20 cellular contexts compared by ENCODE assay signal in genomic region chr12:70307868-70308267, GRCh38.
"Had no signal": no experiment of that assay in that cellular context is flagged by ENCODE, and none has a peak within 500 bp of the region (broad histone marks: within the 10 kb centered on the region; RNA-seq: fewer than 3 reads in every experiment).

No MANE protein-coding gene starts in this region.

- H3K27ac Mint-ChIP-seq: type B pancreatic cell had no signal

- H3K36me3 ChIP-seq: esophagus muscularis mucosa, thyroid gland, vagina had no signal

- H3K27me3 ChIP-seq: esophagus muscularis mucosa, gastrocnemius medialis, heart right ventricle, suprapubic skin, thyroid gland, vagina had no signal

- DNase-seq: cortex of kidney; effector memory CD4-positive, alpha-beta T cell; gastrocnemius medialis; heart right ventricle; hypothalamus; islet precursor cell; left cardiac atrium; mesendoderm; naive thymus-derived CD4-positive, alpha-beta T cell; posterior cingulate gyrus; stimulated activated CD4-positive, alpha-beta T cell treated with anti-CD3 and anti-CD28 coated beads, Interleukin-2, amount 100 ng/mL, for 48 hours; stimulated activated naive CD4-positive, alpha-beta T cell treated with Interleukin-2 at 50 U/mL for 16 hours; thyroid gland had no signal

- H3K27ac ChIP-seq: epithelial cell of prostate, esophagus muscularis mucosa, gastrocnemius medialis, heart right ventricle, suprapubic skin, thyroid gland, vagina had no signal

- H3K4me3 ChIP-seq: esophagus muscularis mucosa, gastrocnemius medialis, heart right ventricle, smooth muscle cell, suprapubic skin, thyroid gland, vagina had no signal

- H3K9me3 ChIP-seq: esophagus muscularis mucosa, gastrocnemius medialis, suprapubic skin, thyroid gland, vagina had no signal

- FAIRE-seq: endometrium had no signal

- H3K4me2 ChIP-seq: smooth muscle cell had no signal

- H3K4me3 Mint-ChIP-seq: type B pancreatic cell had no signal

- H3K4me1 ChIP-seq: suprapubic skin, thyroid gland, vagina had no signal

- ATAC-seq: gastrocnemius medialis; heart right ventricle; left cardiac atrium; naive thymus-derived CD4-positive, alpha-beta T cell had no signal

- H3K27me3 Mint-ChIP-seq: naive thymus-derived CD4-positive, alpha-beta T cell; type B pancreatic cell had no signal
